23 cellular contexts compared by ENCODE assay signal in genomic region chr4:129254526-129254925, GRCh38.
"Had no signal": no experiment of that assay in that cellular context is flagged by ENCODE, and none has a peak within 500 bp of the region (broad histone marks: within the 10 kb centered on the region; RNA-seq: fewer than 3 reads in every experiment).

No MANE protein-coding gene starts in this region.

- H2AFZ ChIP-seq: hepatocyte, neural progenitor cell had no signal

- ATAC-seq: activated CD4-positive, CD25-positive, alpha-beta regulatory T cell treated with anti-CD3 and anti-CD28 coated beads, Interleukin-2, amount 50 U/mL, for 24 hours; body of pancreas; gastroesophageal sphincter; natural killer cell; right lobe of liver; SK-N-SH treated with all-trans-retinoic acid at 6 μM for 48 hours; T-helper 17 cell had no signal

- H3K27me3 ChIP-seq: body of pancreas, esophagus muscularis mucosa, gastroesophageal sphincter, neural progenitor cell, right lobe of liver, testis, transverse colon had no signal

- H3K4me1 ChIP-seq: body of pancreas, esophagus muscularis mucosa, gastroesophageal sphincter, neural progenitor cell, right lobe of liver, testis, transverse colon had no signal

- H3K4me3 ChIP-seq: body of pancreas, esophagus muscularis mucosa, gastroesophageal sphincter, hepatocyte, neural progenitor cell, right lobe of liver, testis, transverse colon had no signal

- H3K4me2 ChIP-seq: hepatocyte, neural progenitor cell had no signal

- DNase-seq: activated CD4-positive, alpha-beta T cell treated with anti-CD3 and anti-CD28 coated beads for 48 hours; activated CD4-positive, alpha-beta T cell treated with anti-CD3 and anti-CD28 coated beads, Interleukin-2, amount 50 U/mL, for 48 hours; activated CD8-positive, alpha-beta memory T cell treated with anti-CD3 and anti-CD28 coated beads for 24 hours; activated gamma-delta T cell; activated naive CD4-positive, alpha-beta T cell treated with anti-CD3 and anti-CD28 coated beads, Interleukin-2, amount 10 ng/mL, durations not matched to agents 7 days and 5 days; body of pancreas; dermis blood vessel endothelial cell; effector CD4-positive, alpha-beta T cell; natural killer cell; right lobe of liver; stimulated activated CD4-positive, alpha-beta T cell treated with anti-CD3 and anti-CD28 coated beads, Interleukin-2, amount 100 ng/mL, for 48 hours; stimulated activated naive CD4-positive, alpha-beta T cell treated with Interleukin-2 at 50 U/mL for 16 hours; T-helper 17 cell; T1000; testis; transverse colon; WERI-Rb-1 had no signal

- H3K79me2 ChIP-seq: hepatocyte had no signal

- H3K9me3 ChIP-seq: body of pancreas, esophagus muscularis mucosa, gastroesophageal sphincter, right lobe of liver, testis, transverse colon had no signal

- H3K36me3 ChIP-seq: esophagus muscularis mucosa, gastroesophageal sphincter, neural progenitor cell, right lobe of liver, transverse colon, WERI-Rb-1 had no signal

- H3K27ac ChIP-seq: body of pancreas, esophagus muscularis mucosa, gastroesophageal sphincter, hepatocyte, neural progenitor cell, right lobe of liver, testis, transverse colon, WERI-Rb-1 had no signal
